In the genomic region with DNA sequence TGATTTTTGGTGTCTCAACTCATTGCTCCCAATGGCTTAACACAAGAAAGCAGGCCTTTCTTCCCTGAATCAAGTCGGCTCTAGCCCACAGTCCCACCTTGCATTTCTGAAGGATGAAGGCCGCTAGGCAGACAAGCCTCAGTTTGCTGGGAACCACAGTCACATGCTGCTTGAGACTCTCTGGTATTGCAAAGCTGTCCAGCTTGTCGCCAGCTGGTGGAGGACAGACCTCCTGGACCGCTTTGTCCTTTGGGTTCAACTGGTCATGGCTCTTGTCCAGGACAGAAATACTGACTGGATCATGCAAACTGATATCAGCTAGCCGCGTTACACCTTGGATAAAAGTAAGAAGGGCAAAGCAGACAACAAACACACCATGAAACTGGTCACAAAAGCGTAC, we compare ENCODE assay signal across 28 cellular contexts. TPM values are rescaled to one million over a fixed set of nuclear protein-coding genes. Genes with fewer than 3 reads are reported as not detected.
DNase-seq lines count a peak whose midpoint lies in the region; TF ChIP-seq lines count a peak whose summit lies in the region.
"Had no signal": no experiment of that assay in that cellular context is flagged by ENCODE, and none has a peak within 500 bp of the region (broad histone marks: within the 10 kb centered on the region; RNA-seq: fewer than 3 reads in every experiment).

No MANE protein-coding gene starts in this region.

- H3K27me3 ChIP-seq in adipocyte (replicated peaks; ENCODE audit: control insufficient read depth, insufficient read depth, low read length) (no peaks in the 10 kb centered on the region), skeletal muscle satellite cell (ENCODE audit: control insufficient read depth, insufficient read depth, low read length) (no peaks in the 10 kb centered on the region)
- H3K27me3 ChIP-seq: colonic mucosa, heart right ventricle had no signal

- H3K9ac ChIP-seq in adipocyte (ENCODE audit: low read length), result peak overlapping the region; percentile 49
- H3K9ac ChIP-seq in skeletal muscle satellite cell (ENCODE audit: low read depth, low read length), result peak overlapping the region; percentile 68
- H3K9ac ChIP-seq: SK-N-SH had no signal

- TF ChIP-seq CTCF in HFFc6 (IDR thresholded peaks at IDR 0.05) (no peak), fibroblast of mammary gland (conservative IDR thresholded peaks at IDR 0.05; ENCODE audit: control insufficient read depth, insufficient read depth, low read depth, low read length) (no peak)

- H3K36me3 Mint-ChIP-seq in HFFc6 (ENCODE audit: low read depth), result peaks cover 68% of the 10 kb centered on the region

- H3K27ac Mint-ChIP-seq in HFFc6, result peak overlapping the region; percentile 88
- H3K27ac Mint-ChIP-seq: activated naive CD4-positive, alpha-beta T cell treated with anti-CD3 and anti-CD28 coated beads, Interleukin-2, amount 10 ng/mL, durations not matched to agents 7 days and 5 days; naive thymus-derived CD8-positive, alpha-beta T cell; stimulated activated effector memory CD8-positive, alpha-beta T cell treated with anti-CD3 and anti-CD28 coated beads, Interleukin-12 subunit alpha, Interleukin-12 subunit beta, amount 100 ng/mL, for 72 hours; T-helper 17 cell had no signal

- peaks cover 87% of the 10 kb centered on the region for H3K36me3 ChIP-seq in adipocyte (ENCODE audit: control insufficient read depth, insufficient read depth, low read length, severe bottlenecking)
- peaks cover 69% of the 10 kb centered on the region for H3K36me3 ChIP-seq in skeletal muscle satellite cell (ENCODE audit: insufficient read depth, low read length)
- H3K36me3 ChIP-seq: colonic mucosa had no signal

- H3K9me3 ChIP-seq in adipocyte (ENCODE audit: control insufficient read depth, low read length), result no peaks in the 10 kb centered on the region
- H3K9me3 ChIP-seq in skeletal muscle satellite cell (replicated peaks; ENCODE audit: low read length), result no peaks in the 10 kb centered on the region
- H3K9me3 ChIP-seq: colonic mucosa, heart right ventricle, psoas muscle, SK-N-SH had no signal

- peaks cover 1% of the 10 kb centered on the region for H3K27me3 Mint-ChIP-seq in HFFc6 (ENCODE audit: insufficient read depth)
- H3K27me3 Mint-ChIP-seq: activated naive CD4-positive, alpha-beta T cell treated with anti-CD3 and anti-CD28 coated beads, Interleukin-2, amount 10 ng/mL, durations not matched to agents 7 days and 5 days; CD4-positive, alpha-beta memory T cell; naive thymus-derived CD8-positive, alpha-beta T cell; T-helper 17 cell had no signal

- no peak for DNase-seq in HFFc6
- no peak for DNase-seq in adipocyte (ENCODE audit: low read depth)
- peak; percentile 48 for DNase-seq in fibroblast of mammary gland (ENCODE audit: low read depth)
- no peak for DNase-seq in pons (ENCODE audit: low spot score)
- DNase-seq in T-helper 1 cell, result no peak
- DNase-seq in NCI-H748 treated with DMSO at 0.1 percent for 48 hours (lab: John Stamatoyannopoulos, UW), result no peak
- DNase-seq: activated naive CD4-positive, alpha-beta T cell treated with anti-CD3 and anti-CD28 coated beads, Interleukin-2, amount 10 ng/mL, durations not matched to agents 7 days and 5 days; AML-193; amygdala; CD4-positive, alpha-beta memory T cell; colonic mucosa; DND-41; effector CD4-positive, alpha-beta T cell; heart right ventricle; KBM-7; midbrain; MM.1S; naive thymus-derived CD8-positive, alpha-beta T cell; NCI-H1105 treated with DMSO at 0.1 percent for 48 hours; NCI-H187 treated with DMSO at 0.1 percent for 48 hours; NCI-H2171 treated with DMSO at 0.1 percent for 48 hours; NCI-H510A; psoas muscle; SK-N-SH; substantia nigra; T-helper 17 cell had no signal

- peak overlapping the region; percentile 55 for H3K4me2 ChIP-seq in skeletal muscle satellite cell (ENCODE audit: low read length)
- H3K4me2 ChIP-seq: SK-N-SH had no signal

- H3K4me3 ChIP-seq in adipocyte (ENCODE audit: low read length) (no peak overlapping the region), fibroblast of mammary gland (ENCODE audit: control insufficient read depth, low read depth, low read length) (no peak overlapping the region), skeletal muscle satellite cell (ENCODE audit: low read length) (peak overlapping the region; percentile 39)
- H3K4me3 ChIP-seq: colonic mucosa, heart right ventricle, psoas muscle had no signal

- 0 out of 2 replicates have a peak overlapping the region, but pooled peaks have one; percentile 24 for H3K4me3 Mint-ChIP-seq in HFFc6
- H3K4me3 Mint-ChIP-seq: activated naive CD4-positive, alpha-beta T cell treated with anti-CD3 and anti-CD28 coated beads, Interleukin-2, amount 10 ng/mL, durations not matched to agents 7 days and 5 days; CD4-positive, alpha-beta memory T cell; naive thymus-derived CD8-positive, alpha-beta T cell; stimulated activated effector memory CD8-positive, alpha-beta T cell treated with anti-CD3 and anti-CD28 coated beads, Interleukin-12 subunit alpha, Interleukin-12 subunit beta, amount 100 ng/mL, for 72 hours; T-helper 17 cell had no signal

- H3K4me1 Mint-ChIP-seq in HFFc6 (ENCODE audit: low read depth), result peaks cover 33% of the 10 kb centered on the region
- H3K4me1 Mint-ChIP-seq: activated naive CD4-positive, alpha-beta T cell treated with anti-CD3 and anti-CD28 coated beads, Interleukin-2, amount 10 ng/mL, durations not matched to agents 7 days and 5 days; CD4-positive, alpha-beta memory T cell; naive thymus-derived CD8-positive, alpha-beta T cell; stimulated activated effector memory CD8-positive, alpha-beta T cell treated with anti-CD3 and anti-CD28 coated beads, Interleukin-12 subunit alpha, Interleukin-12 subunit beta, amount 100 ng/mL, for 72 hours had no signal

- H3K4me1 ChIP-seq in adipocyte (ENCODE audit: control insufficient read depth, insufficient read depth, low read length), result peaks cover 24% of the 10 kb centered on the region
- H3K4me1 ChIP-seq in skeletal muscle satellite cell (ENCODE audit: control insufficient read depth, insufficient read depth, low read length), result peaks cover 30% of the 10 kb centered on the region
- H3K4me1 ChIP-seq: colonic mucosa, heart right ventricle, psoas muscle had no signal

- no peaks in the 10 kb centered on the region for H3K9me3 Mint-ChIP-seq in HFFc6
- H3K9me3 Mint-ChIP-seq: activated naive CD4-positive, alpha-beta T cell treated with anti-CD3 and anti-CD28 coated beads, Interleukin-2, amount 10 ng/mL, durations not matched to agents 7 days and 5 days; CD4-positive, alpha-beta memory T cell; naive thymus-derived CD8-positive, alpha-beta T cell; stimulated activated effector memory CD8-positive, alpha-beta T cell treated with anti-CD3 and anti-CD28 coated beads, Interleukin-12 subunit alpha, Interleukin-12 subunit beta, amount 100 ng/mL, for 72 hours had no signal

RNA-seq across cellular contexts. Expression of gene DDX31, which starts 23.1 kb away (rescaled TPM):
- 10 to 100 TPM in 5 of 6 experiments, 1 to 10 TPM in 1; 9.6 to 16.2 (median 14.9) TPM for total RNA-seq in HFFc6 (2021; fragmentation: NEBNext Ultra II Directional; extraction: Animal tissue kit (Norgen Biotek cat#: 25700))
- 15.1 and 16.2 TPM in 2 replicates for total RNA-seq in skeletal muscle satellite cell (2012; rRNA removed)

RNA-seq across cellular contexts. Expression of gene GTF3C4, which starts 23.5 kb away (rescaled TPM):
- 10 to 100 TPM; 13.5 to 16.0 (median 15.1) TPM for total RNA-seq in HFFc6 (2021; fragmentation: NEBNext Ultra II Directional; extraction: Animal tissue kit (Norgen Biotek cat#: 25700))
- total RNA-seq in skeletal muscle satellite cell (2012; rRNA removed), result 17.2 and 19.2 TPM in 2 replicates
